In genomic region chr3:27431116-27431515, GRCh38 we compare ENCODE assay signal across 10 cellular contexts. TPM values are rescaled to one million over a fixed set of nuclear protein-coding genes. Genes with fewer than 3 reads are reported as not detected.
DNase-seq lines count a peak whose midpoint lies in the region; ATAC-seq and TF ChIP-seq lines count a peak whose summit lies in the region.
"Had no signal": no experiment of that assay in that cellular context is flagged by ENCODE, and none has a peak within 500 bp of the region (broad histone marks: within the 10 kb centered on the region; RNA-seq: fewer than 3 reads in every experiment).

No MANE protein-coding gene starts in this region.

- H3K27ac ChIP-seq in HEK293 (ENCODE audit: extremely low read depth, low read depth, low read length) (no peak overlapping the region), right cardiac atrium (ENCODE audit: low read length) (no peak overlapping the region)

- H3K4me1 ChIP-seq in HEK293 (ENCODE audit: control insufficient read depth, insufficient read depth, low read length) (no peaks in the 10 kb centered on the region), right cardiac atrium (ENCODE audit: control insufficient read depth, insufficient read depth, low read length) (no peaks in the 10 kb centered on the region)

- peaks cover 0 to 36% of the 10 kb centered on the region in 2 experiments; a peak in 2 of 3 replicates for H3K36me3 ChIP-seq in HEK293 (ENCODE audit: control insufficient read depth in 2 of 2, insufficient read depth in 1 of 2, low read length in 2 of 2)

- H3K27me3 ChIP-seq in right cardiac atrium (ENCODE audit: control insufficient read depth, insufficient read depth): no peaks in the 10 kb centered on the region

- TF ChIP-seq CTCF in HEK293 (tag by site-specific recombination; IDR thresholded peaks at IDR 0.05): no peak

- POLR2A ChIA-PET in HEK293 (lab: Yijun Ruan, JAX): no interaction called here

- peak; percentile 47 to 68 for ATAC-seq in right cardiac atrium
- no peak for ATAC-seq in GM18907 (IDR thresholded peaks at IDR 0.05; ENCODE audit: unreplicated experiment)
- no peak for ATAC-seq in HG03139 (IDR thresholded peaks at IDR 0.05; ENCODE audit: unreplicated experiment)
- ATAC-seq in HG03095 (IDR thresholded peaks at IDR 0.05; ENCODE audit: unreplicated experiment): no peak
- ATAC-seq: natural killer cell had no signal

- H3K4me3 ChIP-seq in HEK293 (ENCODE audit: low read depth, low read length): no peak overlapping the region
- H3K4me3 ChIP-seq in right cardiac atrium (ENCODE audit: low read length): no peak overlapping the region

- 56% methylated on average over 6 of the region's 6 CpGs for WGBS in right cardiac atrium

- intact Hi-C loops in right cardiac atrium (cut with DNase I): no loop called here

- CTCF ChIA-PET in HEK293 (lab: Yijun Ruan, JAX): interaction anchor here (0.6 kb wide), 1 partner anchor 253 kb away, joined by 7 read pairs; no protein-coding TSS in a partner anchor

- DNase-seq in amniotic stem cell (lab: John Stamatoyannopoulos, UW): peak; percentile 83
- DNase-seq in right cardiac atrium: no peak
- DNase-seq in smooth muscle cell of the brain vasculature (ENCODE audit: low read depth, low spot score): peak; percentile 86
- no peak for DNase-seq in stimulated activated CD4-positive, alpha-beta T cell treated with anti-CD3 and anti-CD28 coated beads, Interleukin-4, amount 100 ng/mL, for 1 hour
- DNase-seq: central memory CD4-positive, alpha-beta T cell; natural killer cell had no signal

- H3K9me3 ChIP-seq in HEK293 (ENCODE audit: control insufficient read depth, insufficient read depth, low read depth, low read length) (no peaks in the 10 kb centered on the region), right cardiac atrium (ENCODE audit: control insufficient read depth, low read length) (no peaks in the 10 kb centered on the region)

TF ChIP-seq in HEK293, 187 proteins besides CTCF, POLR2A, EP300 and RAD21:
- no peak for TF ChIP-seq ZBTB21 (tag by site-specific recombination; IDR thresholded peaks at IDR 0.05)
- TF ChIP-seq PRDM1 (tag by site-specific recombination; IDR thresholded peaks at IDR 0.05): 0 out of 2 replicates have a peak, but pooled peaks have one; percentile 33

RNA-seq across cellular contexts. Expression of gene SLC4A7, which starts 53.1 kb away (rescaled TPM):
- total RNA-seq in right cardiac atrium: 10 to 100 TPM; 15.7 to 20.6 (median 19.0) TPM
- polyA plus RNA-seq in right cardiac atrium: 3.5 TPM

Comparison
In these comparisons a context has a peak if more than half of its experiments do, and no peak if none do; other contexts are left out.
1. DNase-seq: peak in amniotic stem cell (single experiment) and smooth muscle cell of the brain vasculature (single experiment); none in right cardiac atrium (0 of 3) and stimulated activated CD4-positive, alpha-beta T cell treated with anti-CD3 and anti-CD28 coated beads, Interleukin-4, amount 100 ng/mL, for 1 hour (single experiment).
2. ATAC-seq: peak in right cardiac atrium (2 of 2); none in GM18907 (single experiment), HG03139 (single experiment) and HG03095 (single experiment).